13 cellular contexts compared by ENCODE assay signal in genomic region chr17:13508916-13509315, GRCh38.
DNase-seq lines count a peak whose midpoint lies in the region; ATAC-seq and TF ChIP-seq lines count a peak whose summit lies in the region.
"Had no signal": no experiment of that assay in that cellular context is flagged by ENCODE, and none has a peak within 500 bp of the region (broad histone marks: within the 10 kb centered on the region; RNA-seq: fewer than 3 reads in every experiment).

No MANE protein-coding gene starts in this region.

- H3K9me3 ChIP-seq in MM.1S (replicated peaks; ENCODE audit: insufficient read depth, low read length) (no peaks in the 10 kb centered on the region), upper lobe of left lung (no peaks in the 10 kb centered on the region)
- H3K9me3 ChIP-seq: right lobe of liver had no signal

- no peak overlapping the region for H3K27ac Mint-ChIP-seq in activated naive CD4-positive, alpha-beta T cell treated with anti-CD3 and anti-CD28 coated beads for 36 hours
- peak overlapping the region in 1 of 2 donors; percentile 0 for H3K27ac Mint-ChIP-seq in activated naive CD4-positive, alpha-beta T cell treated with anti-CD3 and anti-CD28 coated beads, Interleukin-2, amount 50 U/mL, for 72 hours
- H3K27ac Mint-ChIP-seq in chondrocyte (ENCODE audit: unreplicated experiment), result peak overlapping the region; percentile 58
- peak overlapping the region; percentile 70 for H3K27ac Mint-ChIP-seq in nephron progenitor cell
- H3K27ac Mint-ChIP-seq: activated B cell treated with CpG ODN at 0.5 μM for 24 hours had no signal

- H4K8ac ChIP-seq in mesendoderm (ENCODE audit: low read depth, low read length), result no peak overlapping the region

- H3K27ac ChIP-seq in MM.1S (ENCODE audit: low read length) (no peak overlapping the region), upper lobe of left lung (no peak overlapping the region), mesendoderm (ENCODE audit: low read depth, low read length) (no peak overlapping the region)
- H3K27ac ChIP-seq: right lobe of liver had no signal

- no peak for ATAC-seq in activated naive CD4-positive, alpha-beta T cell treated with anti-CD3 and anti-CD28 coated beads, Interleukin-2, amount 50 U/mL, for 72 hours
- ATAC-seq in upper lobe of left lung (ENCODE audit: low FRiP score in 2 of 2), result no peak
- ATAC-seq: right lobe of liver had no signal

- no peak overlapping the region for H3K23ac ChIP-seq in mesendoderm (ENCODE audit: low read length)

- CTCF ChIA-PET in activated naive CD4-positive, alpha-beta T cell treated with anti-CD3 and anti-CD28 coated beads for 36 hours (lab: Charles Lee), result interaction anchor here (0.7 to 1.8 kb wide), 2 partner anchors 9 to 1755 kb away, joined by 3 to 4 read pairs; no protein-coding TSS in a partner anchor

- intact Hi-C loops in activated naive CD4-positive, alpha-beta T cell treated with anti-CD3 and anti-CD28 coated beads for 36 hours (cut with micrococcal nuclease), result no loop called here

- H3F3A ChIP-seq in MM.1S (ENCODE audit: insufficient read depth, low read length), result no peaks in the 10 kb centered on the region

- H3K4me2 ChIP-seq in MM.1S (ENCODE audit: low read depth, low read length) (peak overlapping the region; percentile 13; the same call in 1 of the 2 replicates), mesendoderm (ENCODE audit: low read length) (no peak overlapping the region)

- no peaks in the 10 kb centered on the region for H4K20me1 ChIP-seq in MM.1S (ENCODE audit: insufficient read depth, low read length)

- H3K79me2 ChIP-seq in MM.1S (ENCODE audit: low read length) (no peaks in the 10 kb centered on the region), mesendoderm (ENCODE audit: control insufficient read depth, insufficient read depth, low read length) (no peaks in the 10 kb centered on the region)

- no peaks in the 10 kb centered on the region for H3K9me3 Mint-ChIP-seq in activated naive CD4-positive, alpha-beta T cell treated with anti-CD3 and anti-CD28 coated beads for 36 hours
- H3K9me3 Mint-ChIP-seq in activated naive CD4-positive, alpha-beta T cell treated with anti-CD3 and anti-CD28 coated beads, Interleukin-2, amount 50 U/mL, for 72 hours, result no peaks in the 10 kb centered on the region
- H3K9me3 Mint-ChIP-seq in chondrocyte (ENCODE audit: low read depth) (no peaks in the 10 kb centered on the region), nephron progenitor cell (no peaks in the 10 kb centered on the region)
- H3K9me3 Mint-ChIP-seq: activated B cell treated with CpG ODN at 0.5 μM for 24 hours had no signal

- peak; percentile 6 for DNase-seq in activated naive CD4-positive, alpha-beta T cell treated with anti-CD3 and anti-CD28 coated beads for 36 hours
- no peak for DNase-seq in activated naive CD4-positive, alpha-beta T cell treated with anti-CD3 and anti-CD28 coated beads, Interleukin-2, amount 50 U/mL, for 72 hours (ENCODE audit: low spot score in 2 of 2)
- DNase-seq in MM.1S (no peak), chondrocyte (ENCODE audit: low spot score) (no peak), nephron progenitor cell (no peak), NCI-H1930 (lab: John Stamatoyannopoulos, UW) (no peak), upper lobe of left lung (no peak), mesendoderm (no peak)
- DNase-seq: activated B cell treated with CpG ODN at 0.5 μM for 24 hours, GF-D8, Karpas-422, right lobe of liver had no signal

- H3K4me3 ChIP-seq in MM.1S (ENCODE audit: low read length), result peak overlapping the region; percentile 6; the same call in 1 of the 2 replicates
- no peak overlapping the region for H3K4me3 ChIP-seq in upper lobe of left lung
- no peak overlapping the region for H3K4me3 ChIP-seq in mesendoderm (ENCODE audit: low read length)
- H3K4me3 ChIP-seq: lung, right lobe of liver had no signal

- TF ChIP-seq EP300 in upper lobe of left lung (IDR thresholded peaks at IDR 0.05), result no peak

- no peak overlapping the region for H3K18ac ChIP-seq in mesendoderm (ENCODE audit: low read length)

- H3K36me3 ChIP-seq in MM.1S (replicated peaks; ENCODE audit: insufficient read depth, low read length), result no peaks in the 10 kb centered on the region
- no peaks in the 10 kb centered on the region for H3K36me3 ChIP-seq in upper lobe of left lung
- no peaks in the 10 kb centered on the region for H3K36me3 ChIP-seq in mesendoderm (ENCODE audit: control insufficient read depth, insufficient read depth, low read length)
- H3K36me3 ChIP-seq: right lobe of liver had no signal

- H3K56ac ChIP-seq in mesendoderm (ENCODE audit: low read length), result no peak overlapping the region

- no peaks in the 10 kb centered on the region for H3K27me3 ChIP-seq in MM.1S (replicated peaks; ENCODE audit: insufficient read depth, low read length)
- H3K27me3 ChIP-seq in upper lobe of left lung, result no peaks in the 10 kb centered on the region
- no peaks in the 10 kb centered on the region for H3K27me3 ChIP-seq in mesendoderm (ENCODE audit: insufficient read depth, low read length, poor library complexity)
- H3K27me3 ChIP-seq: right lobe of liver had no signal

- H3K4me3 Mint-ChIP-seq in activated naive CD4-positive, alpha-beta T cell treated with anti-CD3 and anti-CD28 coated beads for 36 hours, result no peak overlapping the region
- H3K4me3 Mint-ChIP-seq in chondrocyte (ENCODE audit: unreplicated experiment) (no peak overlapping the region), nephron progenitor cell (peak overlapping the region; percentile 23)
- H3K4me3 Mint-ChIP-seq: activated B cell treated with CpG ODN at 0.5 μM for 24 hours had no signal

- H3K4me1 Mint-ChIP-seq in activated naive CD4-positive, alpha-beta T cell treated with anti-CD3 and anti-CD28 coated beads for 36 hours (ENCODE audit: low read depth), result peaks cover 15% of the 10 kb centered on the region
- H3K4me1 Mint-ChIP-seq in chondrocyte (ENCODE audit: low read depth), result peaks cover 26% of the 10 kb centered on the region
- peaks cover 62% of the 10 kb centered on the region for H3K4me1 Mint-ChIP-seq in nephron progenitor cell
- H3K4me1 Mint-ChIP-seq: activated B cell treated with CpG ODN at 0.5 μM for 24 hours had no signal

- H2BK120ac ChIP-seq in mesendoderm (ENCODE audit: low read depth, low read length), result no peak overlapping the region

- H2BK5ac ChIP-seq in mesendoderm (ENCODE audit: low read length), result no peak overlapping the region

- TF ChIP-seq CTCF in MM.1S (IDR thresholded peaks at IDR 0.05; ENCODE audit: low read length), result no peak
- no peak for TF ChIP-seq CTCF in chondrocyte (IDR thresholded peaks at IDR 0.05)
- TF ChIP-seq CTCF in nephron progenitor cell (IDR thresholded peaks at IDR 0.05), result no peak
- TF ChIP-seq CTCF in upper lobe of left lung (IDR thresholded peaks at IDR 0.05), result no peak

- H3K4ac ChIP-seq in mesendoderm (ENCODE audit: low read depth, low read length), result no peak overlapping the region

- H2AK5ac ChIP-seq in mesendoderm (ENCODE audit: low read length), result no peak overlapping the region

- no peaks in the 10 kb centered on the region for H3K9me2 ChIP-seq in MM.1S (replicated peaks; ENCODE audit: insufficient read depth, low read length)

- H3K4me1 ChIP-seq in MM.1S (ENCODE audit: low read length), result no peaks in the 10 kb centered on the region
- H3K4me1 ChIP-seq in upper lobe of left lung, result no peaks in the 10 kb centered on the region
- peaks cover 3% of the 10 kb centered on the region for H3K4me1 ChIP-seq in mesendoderm (ENCODE audit: control insufficient read depth, low read depth, low read length)
- H3K4me1 ChIP-seq: right lobe of liver had no signal

- H4K5ac ChIP-seq in mesendoderm (ENCODE audit: low read length), result no peak overlapping the region

- no peak overlapping the region for H2BK15ac ChIP-seq in mesendoderm (replicated peaks; ENCODE audit: low read depth)

- H3K36me3 Mint-ChIP-seq in activated naive CD4-positive, alpha-beta T cell treated with anti-CD3 and anti-CD28 coated beads for 36 hours (ENCODE audit: low read depth), result no peaks in the 10 kb centered on the region
- H3K36me3 Mint-ChIP-seq in activated naive CD4-positive, alpha-beta T cell treated with anti-CD3 and anti-CD28 coated beads, Interleukin-2, amount 50 U/mL, for 72 hours, result no peaks in the 10 kb centered on the region
- no peaks in the 10 kb centered on the region for H3K36me3 Mint-ChIP-seq in chondrocyte (ENCODE audit: low read depth)
- peaks cover 29% of the 10 kb centered on the region for H3K36me3 Mint-ChIP-seq in nephron progenitor cell (ENCODE audit: low read depth)

- no peak overlapping the region for H2AFZ ChIP-seq in MM.1S (ENCODE audit: low read length)

- 17 to 18% methylated on average over 1 of the region's 1 CpG for WGBS in upper lobe of left lung, 2 donors
- WGBS in mesendoderm (ENCODE audit: extremely low coverage, insufficient coverage, low lambda C conversion rate), result no CpG with 5 or more reads among the region's 1 CpG

- no peak overlapping the region for H3K9ac ChIP-seq in MM.1S (ENCODE audit: low read length)
- no peak overlapping the region for H3K9ac ChIP-seq in mesendoderm (ENCODE audit: low read length)

- TF ChIP-seq POLR2A in upper lobe of left lung (IDR thresholded peaks at IDR 0.05), result no peak

- H3K27me3 Mint-ChIP-seq in activated naive CD4-positive, alpha-beta T cell treated with anti-CD3 and anti-CD28 coated beads for 36 hours (ENCODE audit: low read depth), result peaks cover 14% of the 10 kb centered on the region
- no peaks in the 10 kb centered on the region for H3K27me3 Mint-ChIP-seq in chondrocyte (ENCODE audit: low read depth)
- no peaks in the 10 kb centered on the region for H3K27me3 Mint-ChIP-seq in nephron progenitor cell (ENCODE audit: low read depth, poor library complexity)
- H3K27me3 Mint-ChIP-seq: activated B cell treated with CpG ODN at 0.5 μM for 24 hours had no signal

- no peaks in the 10 kb centered on the region for H3K79me1 ChIP-seq in mesendoderm (ENCODE audit: low read length)
